Comparison of ENCODE assay signal across 20 cellular contexts in genomic region chr2:240168546-240169361, GRCh38. TPM values are rescaled to one million over a fixed set of nuclear protein-coding genes. Genes with fewer than 3 reads are reported as not detected.
DNase-seq lines count a peak whose midpoint lies in the region; ATAC-seq and TF ChIP-seq lines count a peak whose summit lies in the region.
"Had no signal": no experiment of that assay in that cellular context is flagged by ENCODE, and none has a peak within 500 bp of the region (broad histone marks: within the 10 kb centered on the region; RNA-seq: fewer than 3 reads in every experiment).

No MANE protein-coding gene starts in this region.

- no peak overlapping the region for H3K27ac ChIP-seq in aorta (ENCODE audit: low read depth in 1 of 2, low read length in 2 of 2)
- H3K27ac ChIP-seq: 22Rv1, HL-60 had no signal

- no peaks in the 10 kb centered on the region for H3K4me1 ChIP-seq in aorta (ENCODE audit: control insufficient read depth in 1 of 2, insufficient read depth in 2 of 2, low read length in 2 of 2)
- H3K4me1 ChIP-seq: HAP-1 had no signal

- peaks cover 3% of the 10 kb centered on the region for H3K27me3 Mint-ChIP-seq in activated naive CD4-positive, alpha-beta T cell treated with anti-CD3 and anti-CD28 coated beads, Interleukin-2, amount 10 ng/mL, durations not matched to agents 7 days and 5 days

- H3K36me3 Mint-ChIP-seq in activated naive CD4-positive, alpha-beta T cell treated with anti-CD3 and anti-CD28 coated beads, Interleukin-2, amount 10 ng/mL, durations not matched to agents 7 days and 5 days, result no peaks in the 10 kb centered on the region
- H3K36me3 Mint-ChIP-seq: CD14-positive monocyte; CD8-positive, alpha-beta T cell had no signal

- H3K27me3 ChIP-seq in aorta (ENCODE audit: control insufficient read depth in 1 of 2, insufficient read depth in 2 of 2, low read length in 1 of 2), result no peaks in the 10 kb centered on the region

- ATAC-seq in left lobe of liver (peak; percentile 12), aorta (ENCODE audit: low FRiP score) (peak; percentile 15), HG03045 (IDR thresholded peaks at IDR 0.05; ENCODE audit: unreplicated experiment) (no peak), GM19467 (IDR thresholded peaks at IDR 0.05; ENCODE audit: unreplicated experiment) (no peak), SK-N-SH treated with all-trans-retinoic acid at 6 μM for 48 hours (no peak)
- ATAC-seq: CD8-positive, alpha-beta T cell had no signal

- H3K4me3 ChIP-seq in aorta (ENCODE audit: low read length in 2 of 2), result no peak overlapping the region
- H3K4me3 ChIP-seq: HAP-1 had no signal

- intact Hi-C loops in posterior vena cava (cut with DNase I), result no loop called here
- intact Hi-C loops in aorta (cut with DNase I), result no loop called here

- H3K36me3 ChIP-seq in aorta (ENCODE audit: control insufficient read depth in 1 of 2, insufficient read depth in 2 of 2, low read length in 1 of 2), result no peaks in the 10 kb centered on the region
- H3K36me3 ChIP-seq: HAP-1 had no signal

- no peaks in the 10 kb centered on the region for H3K4me1 Mint-ChIP-seq in activated naive CD4-positive, alpha-beta T cell treated with anti-CD3 and anti-CD28 coated beads, Interleukin-2, amount 10 ng/mL, durations not matched to agents 7 days and 5 days
- H3K4me1 Mint-ChIP-seq: CD14-positive monocyte had no signal

- no peak overlapping the region for H3K27ac Mint-ChIP-seq in activated naive CD4-positive, alpha-beta T cell treated with anti-CD3 and anti-CD28 coated beads, Interleukin-2, amount 10 ng/mL, durations not matched to agents 7 days and 5 days
- H3K27ac Mint-ChIP-seq: CD14-positive monocyte; CD8-positive, alpha-beta T cell had no signal

- H3K9me3 Mint-ChIP-seq in activated naive CD4-positive, alpha-beta T cell treated with anti-CD3 and anti-CD28 coated beads, Interleukin-2, amount 10 ng/mL, durations not matched to agents 7 days and 5 days, result peaks cover 6% of the 10 kb centered on the region
- H3K9me3 Mint-ChIP-seq: CD8-positive, alpha-beta T cell had no signal

- CTCF ChIA-PET in activated naive CD4-positive, alpha-beta T cell treated with anti-CD3 and anti-CD28 coated beads, Interleukin-2, amount 10 ng/mL, durations not matched to agents 7 days and 5 days (lab: Charles Lee), result no interaction called here

- H3K9me3 ChIP-seq in aorta (ENCODE audit: control insufficient read depth, low read length), result no peaks in the 10 kb centered on the region
- H3K9me3 ChIP-seq: HAP-1 had no signal

- DNase-seq in activated naive CD4-positive, alpha-beta T cell treated with anti-CD3 and anti-CD28 coated beads, Interleukin-2, amount 50 U/mL, for 16 hours, result peak; percentile 2
- no peak for DNase-seq in activated naive CD4-positive, alpha-beta T cell treated with anti-CD3 and anti-CD28 coated beads, Interleukin-2, amount 10 ng/mL, durations not matched to agents 7 days and 5 days
- DNase-seq in left lobe of liver (ENCODE audit: low spot score) (no peak), posterior vena cava (ENCODE audit: low spot score) (peak; percentile 78), aorta (peak; percentile 43 to 65)
- DNase-seq: CD8-positive, alpha-beta T cell; COR-L47; DMS153; DND-41; GDM1 had no signal

- WGBS in aorta, 2 donors, result 84 to 90% methylated on average over 26 of the region's 26 CpGs

- H3K4me3 Mint-ChIP-seq in activated naive CD4-positive, alpha-beta T cell treated with anti-CD3 and anti-CD28 coated beads, Interleukin-2, amount 10 ng/mL, durations not matched to agents 7 days and 5 days, result no peak overlapping the region
- H3K4me3 Mint-ChIP-seq: CD14-positive monocyte; CD8-positive, alpha-beta T cell had no signal

TF ChIP-seq in SK-N-SH treated with all-trans-retinoic acid at 6 μM for 48 hours, 23 proteins besides CTCF, POLR2A, EP300 and RAD21:
- TF ChIP-seq ESRRG (CRISPR knock-in tag; IDR thresholded peaks at IDR 0.05) (no peak), GLIS3 (CRISPR knock-in tag; IDR thresholded peaks at IDR 0.05) (no peak), TCF4 (CRISPR knock-in tag; IDR thresholded peaks at IDR 0.05; ENCODE audit: borderline replicate concordance) (no peak), SNAI2 (CRISPR knock-in tag; IDR thresholded peaks at IDR 0.05) (no peak), RARB (CRISPR knock-in tag; IDR thresholded peaks at IDR 0.05) (no peak)

RNA-seq across cellular contexts. Expression of gene OTOS, which starts 28.3 kb away (rescaled TPM):
- not detected for total RNA-seq in left lobe of liver
- total RNA-seq in posterior vena cava, result not detected
- not detected for total RNA-seq in aorta
- not detected for polyA plus RNA-seq in aorta
- total RNA-seq: A673; CD8-positive, alpha-beta T cell; H1 had no signal
- polyA plus RNA-seq: BJ, CD14-positive monocyte had no signal

RNA-seq across cellular contexts. Expression of gene COPS9, which starts 32.6 kb away (rescaled TPM):
- total RNA-seq in left lobe of liver (39.3 TPM), posterior vena cava (100 to 1,000 TPM in 1 of 2 donors, 10 to 100 TPM in 1; 93.3 to 127 TPM), aorta (10 to 100 TPM; 83.7 to 94.0 TPM)
- polyA plus RNA-seq in aorta, result 100 to 1,000 TPM; 415 to 787 TPM

Comparison
In these comparisons a context has a peak if more than half of its experiments do, and no peak if none do; other contexts are left out.
1. DNase-seq: peak in activated naive CD4-positive, alpha-beta T cell treated with anti-CD3 and anti-CD28 coated beads, Interleukin-2, amount 50 U/mL, for 16 hours (single experiment), posterior vena cava (single experiment) and aorta (2 of 2); none in activated naive CD4-positive, alpha-beta T cell treated with anti-CD3 and anti-CD28 coated beads, Interleukin-2, amount 10 ng/mL, durations not matched to agents 7 days and 5 days (single experiment) and left lobe of liver (single experiment).
2. ATAC-seq: peak in left lobe of liver (single experiment) and aorta (single experiment); none in HG03045 (single experiment), GM19467 (single experiment) and SK-N-SH treated with all-trans-retinoic acid at 6 μM for 48 hours (single experiment).